8 cellular contexts compared by ENCODE assay signal in genomic region chr21:31604591-31605190, GRCh38. TPM values are rescaled to one million over a fixed set of nuclear protein-coding genes. Genes with fewer than 3 reads are reported as not detected.
DNase-seq lines count a peak whose midpoint lies in the region; ATAC-seq and TF ChIP-seq lines count a peak whose summit lies in the region.

No MANE protein-coding gene starts in this region.

- WGBS in stomach, 5 donors, result 36 to 43% (median 37%) methylated on average over 11 of the region's 11 CpGs

- H3K27ac ChIP-seq in Karpas-422 (ENCODE audit: low read length) (no peak overlapping the region), Peyer's patch (no peak overlapping the region), neural progenitor cell (no peak overlapping the region), stomach (no peak overlapping the region)

- CTCF ChIA-PET in AG04449 (lab: Yijun Ruan, JAX), result interaction anchor here (0.7 to 12.8 kb wide), 21 partner anchors 8 to 507 kb away, joined by 3 to 150 read pairs (median 5); no protein-coding TSS in a partner anchor

- no peaks in the 10 kb centered on the region for H3K36me3 Mint-ChIP-seq in activated T-cell treated with anti-CD3 and anti-CD28 coated beads, Interleukin-2, amount 50 U/mL, for 4 hours (ENCODE audit: insufficient read depth)
- no peaks in the 10 kb centered on the region for H3K36me3 Mint-ChIP-seq in neural progenitor cell

- TF ChIP-seq CTCF in AG04449 (IDR thresholded peaks at IDR 0.05; ENCODE audit: insufficient read depth, low read length, missing control alignments), result peak; percentile 82
- peak; percentile 68 to 87 (median 84) for TF ChIP-seq CTCF in Peyer's patch (IDR thresholded peaks at IDR 0.05)
- TF ChIP-seq CTCF in neural progenitor cell (IDR thresholded peaks at IDR 0.05), result peak; percentile 96
- peak in 5 of 7 experiments; percentile 71 to 91 (median 82) for TF ChIP-seq CTCF in stomach (IDR thresholded peaks at IDR 0.05)

- H3K79me2 ChIP-seq in Karpas-422 (ENCODE audit: low read length), result no peaks in the 10 kb centered on the region
- H3K79me2 ChIP-seq in neural progenitor cell (ENCODE audit: low read depth), result no peaks in the 10 kb centered on the region

- intact Hi-C loops in stomach (cut with DNase I; ENCODE audit: low total_unique reads), result loop anchor here (5.0 kb wide), 1 partner anchor 507 kb away; no protein-coding TSS in a partner anchor

- POLR2A ChIA-PET in AG04449 (lab: Yijun Ruan, JAX), result no interaction called here

- H3K9me3 Mint-ChIP-seq in activated T-cell treated with anti-CD3 and anti-CD28 coated beads, Interleukin-2, amount 50 U/mL, for 4 hours, result no peaks in the 10 kb centered on the region
- peaks cover 2% of the 10 kb centered on the region for H3K9me3 Mint-ChIP-seq in neural progenitor cell

- ATAC-seq in GM18861 (IDR thresholded peaks at IDR 0.05; ENCODE audit: unreplicated experiment), result peak; percentile 63
- ATAC-seq in activated T-cell treated with anti-CD3 and anti-CD28 coated beads, Interleukin-2, amount 50 U/mL, for 4 hours, result peak; percentile 80 to 82

- H3K4me2 ChIP-seq in Karpas-422 (ENCODE audit: low read depth, low read length, poor library complexity, severe bottlenecking) (no peak overlapping the region), neural progenitor cell (no peak overlapping the region)

- H4K20me1 ChIP-seq in Karpas-422 (ENCODE audit: insufficient read depth, low read depth, low read length), result no peaks in the 10 kb centered on the region
- H4K20me1 ChIP-seq in neural progenitor cell (ENCODE audit: low read depth), result no peaks in the 10 kb centered on the region

- H3K4me3 Mint-ChIP-seq in activated T-cell treated with anti-CD3 and anti-CD28 coated beads, Interleukin-2, amount 50 U/mL, for 4 hours, result no peak overlapping the region
- no peak overlapping the region for H3K4me3 Mint-ChIP-seq in neural progenitor cell

- H3K4me3 ChIP-seq in AG04449 (ENCODE audit: low read depth, low read length), result no peak overlapping the region
- H3K4me3 ChIP-seq in Karpas-422 (ENCODE audit: low read length), result no peak overlapping the region
- no peak overlapping the region for H3K4me3 ChIP-seq in Peyer's patch
- H3K4me3 ChIP-seq in neural progenitor cell, result no peak overlapping the region
- H3K4me3 ChIP-seq in stomach, result no peak overlapping the region

- no peaks in the 10 kb centered on the region for H3K9me2 ChIP-seq in Karpas-422 (replicated peaks; ENCODE audit: insufficient read depth, low read length)

- TF ChIP-seq EP300 in stomach (IDR thresholded peaks at IDR 0.05), result no peak

- H3K36me3 ChIP-seq in Karpas-422 (ENCODE audit: insufficient read depth, low read length) (no peaks in the 10 kb centered on the region), Peyer's patch (no peaks in the 10 kb centered on the region), neural progenitor cell (no peaks in the 10 kb centered on the region), stomach (no peaks in the 10 kb centered on the region)

- H2AFZ ChIP-seq in Karpas-422 (ENCODE audit: low read length), result no peak overlapping the region
- peak overlapping the region; percentile 30 for H2AFZ ChIP-seq in neural progenitor cell (replicated peaks)

- H3K9me3 ChIP-seq in Karpas-422 (ENCODE audit: low read length) (no peaks in the 10 kb centered on the region), Peyer's patch (no peaks in the 10 kb centered on the region), neural progenitor cell (ENCODE audit: low read depth) (no peaks in the 10 kb centered on the region), stomach (no peaks in the 10 kb centered on the region)

- H3K27me3 Mint-ChIP-seq in activated T-cell treated with anti-CD3 and anti-CD28 coated beads, Interleukin-2, amount 50 U/mL, for 4 hours (ENCODE audit: low read depth), result peaks cover 3% of the 10 kb centered on the region
- H3K27me3 Mint-ChIP-seq in neural progenitor cell (ENCODE audit: insufficient read depth, low read depth), result peaks cover 7% of the 10 kb centered on the region

- H3K4me1 ChIP-seq in Karpas-422 (ENCODE audit: low read length), result no peaks in the 10 kb centered on the region; the same call in 1 of the 2 replicates
- H3K4me1 ChIP-seq in Peyer's patch, result no peaks in the 10 kb centered on the region
- H3K4me1 ChIP-seq in neural progenitor cell, result peaks cover 3% of the 10 kb centered on the region
- no peaks in the 10 kb centered on the region for H3K4me1 ChIP-seq in stomach

- H3K27me3 ChIP-seq in Karpas-422 (ENCODE audit: low read length) (no peaks in the 10 kb centered on the region), Peyer's patch (no peaks in the 10 kb centered on the region), neural progenitor cell (no peaks in the 10 kb centered on the region), stomach (no peaks in the 10 kb centered on the region)

- DNase-seq in AG04449 (ENCODE audit: low read depth, low spot score) (no peak), Karpas-422 (peak; percentile 92), Peyer's patch (peak; percentile 41 to 83 (median 62)), fibroblast of peridontal ligament (ENCODE audit: extremely low read depth) (peak; percentile 73), neural progenitor cell (ENCODE audit: low spot score) (peak; percentile 87), stomach (peak; percentile 78)
- DNase-seq in activated T-cell treated with anti-CD3 and anti-CD28 coated beads, Interleukin-2, amount 50 U/mL, for 4 hours, result peak; percentile 75

- TF ChIP-seq POLR2A in Peyer's patch (IDR thresholded peaks at IDR 0.05) (no peak), stomach (IDR thresholded peaks at IDR 0.05) (no peak)

- peak overlapping the region; percentile 8 for H3K27ac Mint-ChIP-seq in neural progenitor cell

- no peaks in the 10 kb centered on the region for H3F3A ChIP-seq in neural progenitor cell (ENCODE audit: low read depth)

- H3K9ac ChIP-seq in Karpas-422 (ENCODE audit: low read length) (no peak overlapping the region), neural progenitor cell (no peak overlapping the region)

- peaks cover 5% of the 10 kb centered on the region for H3K4me1 Mint-ChIP-seq in activated T-cell treated with anti-CD3 and anti-CD28 coated beads, Interleukin-2, amount 50 U/mL, for 4 hours (ENCODE audit: low read depth)
- peaks cover 20% of the 10 kb centered on the region for H3K4me1 Mint-ChIP-seq in neural progenitor cell

RNA-seq across cellular contexts. Expression of gene SOD1, which starts 54.8 kb away (rescaled TPM):
- total RNA-seq in Karpas-422 (2014; rRNA removed; shearing (Covaris generic); ENCODE audit: low replicate concordance), result 275 and 350 TPM in 2 replicates
- total RNA-seq in Peyer's patch (100 to 1,000 TPM; 102 to 304 (median 219) TPM), neural progenitor cell (ENCODE audit: low replicate concordance) (147 and 183 TPM in 2 replicates), stomach (100 to 1,000 TPM in 2 of 5 donors, 10 to 100 TPM in 3; 45.5 to 219 (median 78.1) TPM)
- 100 to 1,000 TPM; 284 to 308 (median 295) TPM for total RNA-seq in activated T-cell treated with anti-CD3 and anti-CD28 coated beads, Interleukin-2, amount 50 U/mL, for 4 hours
- polyA plus RNA-seq in stomach, result 100 to 1,000 TPM; 294 to 358 (median 350) TPM
